Comparison of ENCODE assay signal across 19 cellular contexts in genomic region chr5:151173711-151174611, GRCh38. TPM values are rescaled to one million over a fixed set of nuclear protein-coding genes. Genes with fewer than 3 reads are reported as not detected.
A peak's percentile ranks its signal among the peaks of the same experiment; 100 is the strongest.
DNase-seq lines count a peak whose midpoint lies in the region; ATAC-seq and TF ChIP-seq lines count a peak whose summit lies in the region.
"Had no signal": no experiment of that assay in that cellular context is flagged by ENCODE, and none has a peak within 500 bp of the region (broad histone marks: within the 10 kb centered on the region; RNA-seq: fewer than 3 reads in every experiment).

No MANE protein-coding gene starts in this region.

- CTCF ChIA-PET in CD4-positive, alpha-beta memory T cell (lab: Charles Lee; ENCODE audit: partially characterized antibody) = interaction anchor here (1.1 to 40.5 kb wide), 3 partner anchors 16 to 66 kb away, joined by 5 to 2066 read pairs (median 159); partner anchors contain the start of gene ANXA6

- H3K4me1 ChIP-seq in CD4-positive, alpha-beta memory T cell (ENCODE audit: insufficient read depth, low read length) = peaks cover 8% of the 10 kb centered on the region
- H3K4me1 ChIP-seq in RWPE2 (ENCODE audit: insufficient read depth, poor library complexity, severe bottlenecking) (no peaks in the 10 kb centered on the region), skeletal muscle satellite cell (ENCODE audit: control insufficient read depth, insufficient read depth, low read length) (peaks cover 6% of the 10 kb centered on the region)
- H3K4me1 ChIP-seq: BLaER1 had no signal

- no peaks in the 10 kb centered on the region for H3K27me3 ChIP-seq in CD4-positive, alpha-beta memory T cell (ENCODE audit: insufficient read depth, low read length)
- H3K27me3 ChIP-seq in RWPE2 (ENCODE audit: insufficient read depth, poor library complexity, severe bottlenecking) = no peaks in the 10 kb centered on the region
- peaks cover 23% of the 10 kb centered on the region for H3K27me3 ChIP-seq in skeletal muscle satellite cell (ENCODE audit: control insufficient read depth, insufficient read depth, low read length)
- H3K27me3 ChIP-seq: BLaER1, MG63 had no signal

- ATAC-seq in RWPE2 (ENCODE audit: low read depth) (0 out of 3 replicates have a peak, but pooled peaks have one; percentile 20), left cardiac atrium (peak; percentile 30 to 66), GM21515 (IDR thresholded peaks at IDR 0.05; ENCODE audit: unreplicated experiment) (no peak)
- ATAC-seq: activated CD8-positive, alpha-beta T cell treated with anti-CD3 and anti-CD28 coated beads, Interleukin-2, amount 10 ng/mL, durations not matched to agents 7 days and 5 days had no signal

- TF ChIP-seq CTCF in RWPE2 (IDR thresholded peaks at IDR 0.05; ENCODE audit: poor library complexity, severe bottlenecking) = no peak

- POLR2A ChIA-PET in CD4-positive, alpha-beta memory T cell (lab: Charles Lee; ENCODE audit: partially characterized antibody) = interaction anchor here (0.8 to 1.3 kb wide), 4 partner anchors 9 to 50 kb away, joined by 3 to 6 read pairs (median 3); partner anchors contain the start of gene CCDC69

- intact Hi-C loops in CD4-positive, alpha-beta memory T cell (cut with micrococcal nuclease) = loop anchor here (5.0 kb wide), 2 partner anchors 48 to 143 kb away; partner anchors contain the start of gene CCDC69
- intact Hi-C loops in left cardiac atrium (cut with DNase I) = no loop called here

- peak overlapping the region in 5 of 7 donors; percentile 59 to 89 (median 81) for H3K27ac Mint-ChIP-seq in CD4-positive, alpha-beta memory T cell
- H3K27ac Mint-ChIP-seq: activated CD8-positive, alpha-beta T cell treated with anti-CD3 and anti-CD28 coated beads, Interleukin-2, amount 10 ng/mL, durations not matched to agents 7 days and 5 days; memory B cell had no signal

- H3K4me3 ChIP-seq in CD4-positive, alpha-beta memory T cell (ENCODE audit: low read length in 2 of 2) = no peak overlapping the region
- H3K4me3 ChIP-seq in RWPE2 (ENCODE audit: severe bottlenecking) (no peak overlapping the region), skeletal muscle satellite cell (ENCODE audit: low read length) (peak overlapping the region; percentile 60)
- H3K4me3 ChIP-seq: BLaER1, MG63, smooth muscle cell had no signal

- no peak overlapping the region for H3K9ac ChIP-seq in skeletal muscle satellite cell (ENCODE audit: low read depth, low read length)
- H3K9ac ChIP-seq: BLaER1 had no signal

- peaks cover 17 to 26% (median 21%) of the 10 kb centered on the region in 4 donors for H3K4me1 Mint-ChIP-seq in CD4-positive, alpha-beta memory T cell
- H3K4me1 Mint-ChIP-seq: neural crest cell had no signal

- H3K36me3 Mint-ChIP-seq in CD4-positive, alpha-beta memory T cell = peaks cover 10 to 14% of the 10 kb centered on the region in 2 donors

- H3K4me2 ChIP-seq in skeletal muscle satellite cell (ENCODE audit: low read length) = peak overlapping the region; percentile 78
- H3K4me2 ChIP-seq: BLaER1, smooth muscle cell had no signal

- no peaks in the 10 kb centered on the region for H3K9me3 ChIP-seq in CD4-positive, alpha-beta memory T cell (ENCODE audit: control insufficient read depth in 1 of 2, low read length in 2 of 2)
- no peaks in the 10 kb centered on the region for H3K9me3 ChIP-seq in RWPE2 (ENCODE audit: severe bottlenecking)
- H3K9me3 ChIP-seq in skeletal muscle satellite cell (replicated peaks; ENCODE audit: low read length) = no peaks in the 10 kb centered on the region
- H3K9me3 ChIP-seq: BLaER1, MG63 had no signal

- peaks cover 0 to 7% (median 0%) of the 10 kb centered on the region in 8 donors for H3K9me3 Mint-ChIP-seq in CD4-positive, alpha-beta memory T cell
- H3K9me3 Mint-ChIP-seq: memory B cell had no signal

- peaks cover 6% of the 10 kb centered on the region for H3K36me3 ChIP-seq in CD4-positive, alpha-beta memory T cell (ENCODE audit: insufficient read depth, low read length)
- no peaks in the 10 kb centered on the region for H3K36me3 ChIP-seq in RWPE2 (ENCODE audit: low read depth)
- H3K36me3 ChIP-seq in skeletal muscle satellite cell (ENCODE audit: insufficient read depth, low read length) = no peaks in the 10 kb centered on the region
- H3K36me3 ChIP-seq: MG63 had no signal

- H3K27me3 Mint-ChIP-seq in CD4-positive, alpha-beta memory T cell = no peaks in the 10 kb centered on the region
- H3K27me3 Mint-ChIP-seq: memory B cell had no signal

- peak overlapping the region in 1 of 8 donors; percentile 36 for H3K4me3 Mint-ChIP-seq in CD4-positive, alpha-beta memory T cell
- H3K4me3 Mint-ChIP-seq: activated CD8-positive, alpha-beta T cell treated with anti-CD3 and anti-CD28 coated beads, Interleukin-2, amount 10 ng/mL, durations not matched to agents 7 days and 5 days; memory B cell; neural crest cell had no signal

- no peak overlapping the region for H3K27ac ChIP-seq in CD4-positive, alpha-beta memory T cell (ENCODE audit: low read depth, low read length)
- H3K27ac ChIP-seq in RWPE2 (ENCODE audit: poor library complexity, severe bottlenecking) = no peak overlapping the region
- H3K27ac ChIP-seq: BLaER1 had no signal

- DNase-seq in CD4-positive, alpha-beta memory T cell = no peak
- DNase-seq in RWPE2 (ENCODE audit: low spot score) (no peak), left cardiac atrium (no peak), DMS53 (lab: John Stamatoyannopoulos, UW) (no peak), NCI-H2171 treated with DMSO at 0.1 percent for 48 hours (lab: John Stamatoyannopoulos, UW) (no peak)
- DNase-seq: activated CD8-positive, alpha-beta T cell treated with anti-CD3 and anti-CD28 coated beads, Interleukin-2, amount 10 ng/mL, durations not matched to agents 7 days and 5 days; DMS79 treated with DMSO at 0.1 percent for 48 hours; foreskin melanocyte; GOT3; NCI-H187 treated with DMSO at 0.1 percent for 48 hours; OCI-M1; stimulated activated naive CD4-positive, alpha-beta T cell had no signal

RNA-seq across cellular contexts. Expression of gene ANXA6, which starts 16.4 kb away (rescaled TPM):
- 100 to 1,000 TPM; 318 to 342 TPM for total RNA-seq in CD4-positive, alpha-beta memory T cell
- polyA plus RNA-seq in CD4-positive, alpha-beta memory T cell = 100 to 1,000 TPM; 229 to 330 TPM
- total RNA-seq in left cardiac atrium = 100 to 1,000 TPM; 218 to 220 TPM
- 324 and 407 TPM in 2 replicates for total RNA-seq in skeletal muscle satellite cell (2012; rRNA removed)

RNA-seq across cellular contexts. Expression of gene CCDC69, which starts 49.9 kb away (rescaled TPM):
- 10 to 100 TPM; 93.5 to 93.9 TPM for total RNA-seq in CD4-positive, alpha-beta memory T cell
- 10 to 100 TPM; 38.9 to 83.0 TPM for polyA plus RNA-seq in CD4-positive, alpha-beta memory T cell
- 100 to 1,000 TPM; 148 to 161 TPM for total RNA-seq in left cardiac atrium
- 1.3 and 1.5 TPM in 2 replicates for total RNA-seq in skeletal muscle satellite cell (2012; rRNA removed)
